1 cellular context compared by ENCODE assay signal in genomic region chr10:100360234-100360633, GRCh38.
TF ChIP-seq lines count a peak whose summit lies in the region.

No MANE protein-coding gene starts in this region.

TF ChIP-seq in A549, 52 proteins besides CTCF, POLR2A, EP300 and RAD21:
- no peak for TF ChIP-seq EHMT2 (IDR thresholded peaks at IDR 0.05; ENCODE audit: low read depth)
- TF ChIP-seq KDM5A (IDR thresholded peaks at IDR 0.05) = no peak
- no peak for TF ChIP-seq PHF8 (IDR thresholded peaks at IDR 0.05; ENCODE audit: borderline replicate concordance, low read depth)
- no peak for TF ChIP-seq HES2 (IDR thresholded peaks at IDR 0.05)
- TF ChIP-seq HOXB5 (CRISPR knock-in tag; IDR thresholded peaks at IDR 0.05) = no peak
- no peak for TF ChIP-seq HOXA7 (CRISPR knock-in tag; IDR thresholded peaks at IDR 0.05)
- no peak for TF ChIP-seq BHLHE40 (IDR thresholded peaks at IDR 0.05; ENCODE audit: low read depth, low read length)
- no peak for TF ChIP-seq ZNF302 (CRISPR knock-in tag; IDR thresholded peaks at IDR 0.05)
